ENCODE assay signal across 16 cellular contexts in genomic region chr5:145246961-145247744, GRCh38.
DNase-seq lines count a peak whose midpoint lies in the region; ATAC-seq and TF ChIP-seq lines count a peak whose summit lies in the region.
"Had no signal": no experiment of that assay in that cellular context is flagged by ENCODE, and none has a peak within 500 bp of the region (broad histone marks: within the 10 kb centered on the region; RNA-seq: fewer than 3 reads in every experiment).

No MANE protein-coding gene starts in this region.

- TF ChIP-seq CTCF in fibroblast of mammary gland (conservative IDR thresholded peaks at IDR 0.05; ENCODE audit: control insufficient read depth, insufficient read depth, low read depth, low read length) = no peak
- no peak for TF ChIP-seq CTCF in GM10266 (IDR thresholded peaks at IDR 0.05; ENCODE audit: control insufficient read depth, insufficient read depth, low read depth, missing control alignments)

- DNase-seq in A172 (ENCODE audit: low spot score) = peak; percentile 21
- DNase-seq in MV-4-11 (lab: John Stamatoyannopoulos, UW) = peak; percentile 1
- DNase-seq in fibroblast of mammary gland (ENCODE audit: low read depth) = peak; percentile 61
- no peak for DNase-seq in C1 segment of cervical spinal cord (lab: John Stamatoyannopoulos, UW)
- no peak for DNase-seq in AG08396 (ENCODE audit: low spot score)
- no peak for DNase-seq in GM10266 (ENCODE audit: extremely low spot score)
- DNase-seq: activated naive CD8-positive, alpha-beta T cell treated with anti-CD3 and anti-CD28 coated beads, Interleukin-2, amount 10 ng/mL, durations not matched to agents 7 days and 5 days; naive B cell; NCI-H526; small intestine; upper lobe of right lung; WERI-Rb-1 had no signal

- no peak overlapping the region for H3K4me3 ChIP-seq in fibroblast of mammary gland (ENCODE audit: control insufficient read depth, low read depth, low read length)
- H3K4me3 ChIP-seq: coronary artery, gastroesophageal sphincter, upper lobe of right lung had no signal

- ATAC-seq in GM18868 (IDR thresholded peaks at IDR 0.05; ENCODE audit: unreplicated experiment) (peak; percentile 71), HG02973 (IDR thresholded peaks at IDR 0.05; ENCODE audit: unreplicated experiment) (no peak)
- ATAC-seq: gastroesophageal sphincter, upper lobe of right lung had no signal

Comparison
In these comparisons a context has a peak if more than half of its experiments do, and no peak if none do; other contexts are left out.
1. DNase-seq: peak in A172 (single experiment), MV-4-11 (single experiment) and fibroblast of mammary gland (single experiment); none in C1 segment of cervical spinal cord (0 of 14), AG08396 (single experiment) and GM10266 (single experiment).